ENCODE assay signal across 9 cellular contexts in genomic region chr16:71885261-71885650, GRCh38. TPM values are rescaled to one million over a fixed set of nuclear protein-coding genes. Genes with fewer than 3 reads are reported as not detected.
DNase-seq lines count a peak whose midpoint lies in the region; ATAC-seq, FAIRE-seq and TF ChIP-seq lines count a peak whose summit lies in the region.
"Had no signal": no experiment of that assay in that cellular context is flagged by ENCODE, and none has a peak within 500 bp of the region (broad histone marks: within the 10 kb centered on the region; RNA-seq: fewer than 3 reads in every experiment).

No MANE protein-coding gene starts in this region.

- H3K9me3 ChIP-seq in small intestine (ENCODE audit: control insufficient read depth, low read depth) (no peaks in the 10 kb centered on the region), esophagus squamous epithelium (no peaks in the 10 kb centered on the region)
- H3K9me3 ChIP-seq: heart left ventricle had no signal

- H3K4me1 Mint-ChIP-seq in activated CD4-positive, alpha-beta T cell treated with anti-CD3 and anti-CD28 coated beads, Interleukin-2, amount 10 ng/mL, durations not matched to agents 7 days and 5 days, result peaks cover 42% of the 10 kb centered on the region
- H3K4me1 Mint-ChIP-seq in effector memory CD8-positive, alpha-beta T cell (ENCODE audit: low read depth in 2 of 2), result peaks cover 28 to 39% of the 10 kb centered on the region in 2 donors

- H3K4me3 ChIP-seq in small intestine (ENCODE audit: low read depth in 1 of 2, low read length in 2 of 2), result no peak overlapping the region
- no peak overlapping the region for H3K4me3 ChIP-seq in esophagus squamous epithelium

- no peak for FAIRE-seq in small intestine (lab: Jason Lieb, UNC)

- no peaks in the 10 kb centered on the region for H3K9me3 Mint-ChIP-seq in activated CD4-positive, alpha-beta T cell treated with anti-CD3 and anti-CD28 coated beads, Interleukin-2, amount 10 ng/mL, durations not matched to agents 7 days and 5 days
- H3K9me3 Mint-ChIP-seq in effector memory CD8-positive, alpha-beta T cell, result no peaks in the 10 kb centered on the region

- H3K27ac ChIP-seq in small intestine (ENCODE audit: low read depth in 1 of 2, low read length in 1 of 2), result no peak overlapping the region
- H3K27ac ChIP-seq in esophagus squamous epithelium, result no peak overlapping the region

- H3K36me3 ChIP-seq in small intestine (ENCODE audit: control insufficient read depth in 2 of 2, insufficient read depth in 2 of 2, low read length in 2 of 2) (no peaks in the 10 kb centered on the region), esophagus squamous epithelium (peaks cover 0 to 10% (median 0%) of the 10 kb centered on the region in 3 donors)

- TF ChIP-seq CTCF in esophagus squamous epithelium (IDR thresholded peaks at IDR 0.05), result no peak

- peaks cover 15% of the 10 kb centered on the region for H3K27me3 Mint-ChIP-seq in activated CD4-positive, alpha-beta T cell treated with anti-CD3 and anti-CD28 coated beads, Interleukin-2, amount 10 ng/mL, durations not matched to agents 7 days and 5 days
- H3K27me3 Mint-ChIP-seq in effector memory CD8-positive, alpha-beta T cell, result no peaks in the 10 kb centered on the region

- WGBS in small intestine, 3 donors, result 37 to 50% (median 45%) methylated on average over 4 of the region's 4 CpGs
- WGBS in esophagus squamous epithelium, 2 donors, result 18 to 28% methylated on average over 3 of the region's 4 CpGs

- POLR2A ChIA-PET in activated CD4-positive, alpha-beta T cell treated with anti-CD3 and anti-CD28 coated beads, Interleukin-2, amount 10 ng/mL, durations not matched to agents 7 days and 5 days (lab: Charles Lee), result no interaction called here

- H3K4me1 ChIP-seq in small intestine (ENCODE audit: control insufficient read depth in 2 of 2, insufficient read depth in 1 of 2, low read depth in 1 of 2, low read length in 1 of 2) (peaks cover 0 to 3% of the 10 kb centered on the region in 2 donors), esophagus squamous epithelium (peaks cover 0 to 39% (median 5%) of the 10 kb centered on the region in 3 donors)

- H3K27me3 ChIP-seq in small intestine (ENCODE audit: control insufficient read depth in 2 of 2, insufficient read depth in 2 of 2, low read length in 2 of 2) (no peaks in the 10 kb centered on the region), esophagus squamous epithelium (no peaks in the 10 kb centered on the region)
- H3K27me3 ChIP-seq: heart left ventricle had no signal

- no peak for DNase-seq in activated CD4-positive, alpha-beta T cell treated with anti-CD3 and anti-CD28 coated beads, Interleukin-2, amount 10 ng/mL, durations not matched to agents 7 days and 5 days
- no peak for DNase-seq in activated CD4-positive, alpha-beta T cell treated with anti-CD3 and anti-CD28 coated beads, Interleukin-2, amount 50 U/mL, for 4 hours
- DNase-seq in OCI-M1 (lab: John Stamatoyannopoulos, UW) (peak; percentile 52), small intestine (peak; percentile 20), esophagus squamous epithelium (lab: John Stamatoyannopoulos, UW) (no peak)
- no peak for DNase-seq in effector memory CD8-positive, alpha-beta T cell
- DNase-seq in stimulated activated CD4-positive, alpha-beta T cell treated with anti-CD3 and anti-CD28 coated beads, Interleukin-15, amount 100 ng/mL, for 24 hours, result no peak
- DNase-seq: heart left ventricle had no signal

- H3K4me3 Mint-ChIP-seq in activated CD4-positive, alpha-beta T cell treated with anti-CD3 and anti-CD28 coated beads, Interleukin-2, amount 10 ng/mL, durations not matched to agents 7 days and 5 days, result peak overlapping the region; percentile 96
- H3K4me3 Mint-ChIP-seq in effector memory CD8-positive, alpha-beta T cell, result peak overlapping the region; percentile 98 to 99

- TF ChIP-seq POLR2A in esophagus squamous epithelium (IDR thresholded peaks at IDR 0.05), result no peak

- CTCF ChIA-PET in activated CD4-positive, alpha-beta T cell treated with anti-CD3 and anti-CD28 coated beads, Interleukin-2, amount 10 ng/mL, durations not matched to agents 7 days and 5 days (lab: Charles Lee), result interaction anchor here (0.6 to 1.4 kb wide), 5 partner anchors 11 to 77 kb away, joined by 3 to 5 read pairs (median 3); partner anchors contain the start of gene AP1G1

- intact Hi-C loops in esophagus squamous epithelium (cut with DNase I), result loop anchor here (10.0 kb wide), 1 partner anchor 70 kb away; no protein-coding TSS in a partner anchor

- ATAC-seq in effector memory CD8-positive, alpha-beta T cell (replicated peaks), result no peak
- no peak for ATAC-seq in GM21737 (IDR thresholded peaks at IDR 0.05; ENCODE audit: unreplicated experiment)

- peaks cover 5% of the 10 kb centered on the region for H3K36me3 Mint-ChIP-seq in activated CD4-positive, alpha-beta T cell treated with anti-CD3 and anti-CD28 coated beads, Interleukin-2, amount 10 ng/mL, durations not matched to agents 7 days and 5 days (ENCODE audit: low read depth)
- peaks cover 30% of the 10 kb centered on the region for H3K36me3 Mint-ChIP-seq in effector memory CD8-positive, alpha-beta T cell (ENCODE audit: insufficient read depth)

- peak overlapping the region; percentile 68 for H3K27ac Mint-ChIP-seq in activated CD4-positive, alpha-beta T cell treated with anti-CD3 and anti-CD28 coated beads, Interleukin-2, amount 10 ng/mL, durations not matched to agents 7 days and 5 days
- H3K27ac Mint-ChIP-seq in effector memory CD8-positive, alpha-beta T cell, result peak overlapping the region; percentile 98 to 99

RNA-seq across cellular contexts. Expression of gene ZNF821, which starts 1.3 kb away (rescaled TPM):
- total RNA-seq in activated CD4-positive, alpha-beta T cell treated with anti-CD3 and anti-CD28 coated beads, Interleukin-2, amount 10 ng/mL, durations not matched to agents 7 days and 5 days, result 1 to 10 TPM; 7.1 to 7.7 TPM
- polyA plus RNA-seq in small intestine, result 10 to 100 TPM in 2 of 3 donors, 1 to 10 TPM in 1; 7.2 to 15.7 (median 10.3) TPM
- 1 to 10 TPM; 2.5 to 8.2 (median 4.0) TPM for total RNA-seq in esophagus squamous epithelium

RNA-seq across cellular contexts. Expression of gene IST1, which starts 10.1 kb away (rescaled TPM):
- total RNA-seq in activated CD4-positive, alpha-beta T cell treated with anti-CD3 and anti-CD28 coated beads, Interleukin-2, amount 10 ng/mL, durations not matched to agents 7 days and 5 days, result 100 to 1,000 TPM; 180 to 191 TPM
- 100 to 1,000 TPM; 112 to 158 (median 152) TPM for polyA plus RNA-seq in small intestine
- 100 to 1,000 TPM; 115 to 172 (median 153) TPM for total RNA-seq in esophagus squamous epithelium

RNA-seq across cellular contexts. Expression of gene ATXN1L, which starts 39.5 kb away (rescaled TPM):
- 10 to 100 TPM; 23.2 to 23.6 TPM for total RNA-seq in activated CD4-positive, alpha-beta T cell treated with anti-CD3 and anti-CD28 coated beads, Interleukin-2, amount 10 ng/mL, durations not matched to agents 7 days and 5 days
- 10 to 100 TPM in 1 of 3 donors, 1 to 10 TPM in 2; 4.3 to 10.8 (median 4.5) TPM for polyA plus RNA-seq in small intestine
- total RNA-seq in esophagus squamous epithelium, result 10 to 100 TPM in 3 of 4 donors, 1 to 10 TPM in 1; 8.9 to 23.8 (median 15.6) TPM

Comparison
In these comparisons a context has a peak if more than half of its experiments do, and no peak if none do; other contexts are left out.
1. DNase-seq: peak in OCI-M1 (single experiment) and small intestine (single experiment); none in activated CD4-positive, alpha-beta T cell treated with anti-CD3 and anti-CD28 coated beads, Interleukin-2, amount 10 ng/mL, durations not matched to agents 7 days and 5 days (single experiment), activated CD4-positive, alpha-beta T cell treated with anti-CD3 and anti-CD28 coated beads, Interleukin-2, amount 50 U/mL, for 4 hours (0 of 2), effector memory CD8-positive, alpha-beta T cell (0 of 3), stimulated activated CD4-positive, alpha-beta T cell treated with anti-CD3 and anti-CD28 coated beads, Interleukin-15, amount 100 ng/mL, for 24 hours (single experiment) and esophagus squamous epithelium (single experiment).